In genomic region chr2:219723311-219723710, GRCh38 we compare ENCODE assay signal across 26 cellular contexts.
"Had no signal": no experiment of that assay in that cellular context is flagged by ENCODE, and none has a peak within 500 bp of the region (broad histone marks: within the 10 kb centered on the region; RNA-seq: fewer than 3 reads in every experiment).

No MANE protein-coding gene starts in this region.

- DNase-seq: hippocampal formation; kidney; left colon; left lung; mesendoderm; midbrain; mucosa of descending colon; naive thymus-derived CD4-positive, alpha-beta T cell; ovary; retina; right cardiac atrium; stimulated activated CD4-positive, alpha-beta T cell treated with anti-CD3 and anti-CD28 coated beads, Interleukin-12 subunit alpha, Interleukin-12 subunit beta, amount 100 ng/mL, for 4 hours; stimulated activated CD4-positive, alpha-beta T cell treated with anti-CD3 and anti-CD28 coated beads, Interleukin-15, amount 100 ng/mL, for 24 hours; stimulated activated CD4-positive, alpha-beta T cell treated with anti-CD3 and anti-CD28 coated beads, Interleukin-2, amount 100 ng/mL, for 24 hours; stimulated activated CD4-positive, alpha-beta T cell treated with anti-CD3 and anti-CD28 coated beads, Interleukin-4, amount 100 ng/mL, for 1 hour; stimulated activated naive B cell treated with anti-CD40 and anti-IgM and Interleukin-4, amounts not matched to agents 10 μg/mL and 1 μg/mL and 100 μg/mL, for 72 hours; stimulated activated naive CD8-positive, alpha-beta T cell treated with anti-CD3 and anti-CD28 coated beads, Interleukin-15, Interleukin-2, amounts not matched to agents 100 U/mL and 50 U/mL, for 24 hours; stomach; testis; thyroid gland; trophoblast cell; upper lobe of right lung had no signal

- H3K9me3 ChIP-seq: left lung, mucosa of descending colon, ovary, stomach, testis, thyroid gland, upper lobe of right lung had no signal

- H3K27ac ChIP-seq: left lung, ovary, skin epidermis, stomach, testis, thyroid gland, upper lobe of right lung had no signal

- H3K4me3 ChIP-seq: left lung, lung, mucosa of descending colon, ovary, skin epidermis, stomach, testis, thyroid gland, upper lobe of right lung had no signal

- H3K27me3 ChIP-seq: left lung, ovary, stomach, testis, thyroid gland, upper lobe of right lung had no signal

- H3K4me1 ChIP-seq: left lung, stomach, testis, thyroid gland, upper lobe of right lung had no signal

- ATAC-seq: left colon; left lung; mucosa of descending colon; naive thymus-derived CD4-positive, alpha-beta T cell; natural killer cell treated with Interleukin-12 subunit alpha and Interleukin-12 subunit beta and Interleukin-15 and Interleukin-18, amount 100 ng/mL, for 72 hours; right cardiac atrium; sciatic nerve; stimulated activated naive B cell treated with anti-CD40 and anti-IgM and Interleukin-4, amounts not matched to agents 10 μg/mL and 1 μg/mL and 100 μg/mL, for 72 hours; stimulated activated naive CD8-positive, alpha-beta T cell treated with anti-CD3 and anti-CD28 coated beads, Interleukin-15, Interleukin-2, amounts not matched to agents 100 U/mL and 50 U/mL, for 24 hours; upper lobe of right lung had no signal

- H3K36me3 ChIP-seq: left lung, ovary, stomach, thyroid gland, upper lobe of right lung had no signal
